ENCODE assay signal across 34 cellular contexts in the genomic region with DNA sequence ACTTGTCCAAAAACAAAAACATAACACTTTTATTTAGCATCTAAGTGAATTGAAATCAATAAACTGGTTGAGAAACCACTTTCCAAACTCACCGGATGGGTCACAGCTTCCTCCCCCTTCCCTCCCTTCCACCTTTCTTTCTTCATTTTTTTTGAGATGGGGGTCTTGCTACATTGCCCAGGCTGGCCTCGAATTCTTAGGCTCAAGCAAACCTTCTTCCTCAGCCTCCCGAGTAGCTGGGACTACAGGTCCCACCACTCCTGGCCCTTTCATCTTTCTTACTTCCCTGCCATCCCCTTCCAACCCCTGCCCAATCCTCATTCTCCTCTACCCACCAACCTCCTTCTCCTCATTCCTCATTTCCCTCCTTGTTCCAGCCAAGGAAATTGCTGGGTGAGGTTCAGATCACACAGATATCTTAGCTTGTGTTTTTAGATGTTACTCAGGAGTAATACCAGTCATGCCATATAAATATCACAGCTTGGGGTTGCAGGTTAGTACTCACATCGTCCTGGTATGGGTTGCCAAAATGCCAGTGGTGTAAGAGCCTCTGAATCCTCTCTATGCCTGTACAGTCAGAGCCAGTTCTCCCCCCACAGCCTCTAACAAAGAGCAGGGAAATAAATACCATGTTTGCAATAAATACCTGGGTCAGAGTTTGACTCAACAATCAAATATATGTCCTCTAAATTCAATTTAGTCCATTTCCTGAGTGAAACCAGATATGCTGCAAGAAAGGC.
DNase-seq lines count a peak whose midpoint lies in the region; ATAC-seq, FAIRE-seq and TF ChIP-seq lines count a peak whose summit lies in the region.
"Had no signal": no experiment of that assay in that cellular context is flagged by ENCODE, and none has a peak within 500 bp of the region (broad histone marks: within the 10 kb centered on the region; RNA-seq: fewer than 3 reads in every experiment).

No MANE protein-coding gene starts in this region.

- no peaks in the 10 kb centered on the region for H3K36me3 ChIP-seq in BLaER1 treated with 17β-estradiol and CSF1 and Interleukin-3, amounts not matched to agents 10 nM and 100 nM
- H3K36me3 ChIP-seq in MG63 = no peaks in the 10 kb centered on the region
- no peaks in the 10 kb centered on the region for H3K36me3 ChIP-seq in K562 (ENCODE audit: control insufficient read depth, insufficient read depth, low read length)
- H3K36me3 ChIP-seq in osteoblast (ENCODE audit: insufficient read depth, low read length) = no peaks in the 10 kb centered on the region
- H3K36me3 ChIP-seq: lower lobe of right lung, vagina had no signal

- peak overlapping the region; percentile 79; the same call in 1 of the 2 replicates for H2AFZ ChIP-seq in K562 (ENCODE audit: low read depth, low read length)
- no peak overlapping the region for H2AFZ ChIP-seq in osteoblast (ENCODE audit: low read length)
- H2AFZ ChIP-seq: hepatocyte, PC-9 had no signal

- in situ Hi-C loops in K562 (cut with MboI) = no loop called here

- no TSS peak for BruUV-seq in K562 (replicated peaks; lab: Mats Ljungman, UMichigan)

- H3K27me3 ChIP-seq in BLaER1 treated with 17β-estradiol and CSF1 and Interleukin-3, amounts not matched to agents 10 nM and 100 nM = no peaks in the 10 kb centered on the region
- H3K27me3 ChIP-seq in MG63 (no peaks in the 10 kb centered on the region), K562 (ENCODE audit: control insufficient read depth in 2 of 2, insufficient read depth in 2 of 2, low read length in 2 of 2) (no peaks in the 10 kb centered on the region), osteoblast (ENCODE audit: insufficient read depth, low read length) (no peaks in the 10 kb centered on the region)
- H3K27me3 ChIP-seq: body of pancreas, hepatocyte, vagina had no signal

- TF ChIP-seq CTCF in K562 (IDR thresholded peaks at IDR 0.05 in 2 of 3, conservative IDR thresholded peaks at IDR 0.05 in 1 of 3; ENCODE audit: insufficient read depth in 2 of 3, low read depth in 1 of 3, low read length in 3 of 3) (no peak), osteoblast (IDR thresholded peaks at IDR 0.05; ENCODE audit: extremely low read depth, low read depth, low read length) (no peak)

- POLR2A ChIA-PET in K562 (lab: Yijun Ruan, JAX) = interaction anchor here (0.6 to 1.4 kb wide), 5 partner anchors 9 to 37 kb away, joined by 3 read pairs; no protein-coding TSS in a partner anchor

- peaks cover 14 to 41% (median 28%) of the 10 kb centered on the region in 11 experiments for H3K9me3 ChIP-seq in BLaER1 treated with 17β-estradiol and CSF1 and Interleukin-3, amounts not matched to agents 10 nM and 100 nM (replicated peaks in 1 of 11)
- peaks cover 4% of the 10 kb centered on the region for H3K9me3 ChIP-seq in MG63
- H3K9me3 ChIP-seq in K562 (replicated peaks; ENCODE audit: control insufficient read depth, insufficient read depth, low read depth, low read length) = no peaks in the 10 kb centered on the region
- no peaks in the 10 kb centered on the region for H3K9me3 ChIP-seq in osteoblast (ENCODE audit: low read depth, low read length)
- H3K9me3 ChIP-seq: body of pancreas, lower lobe of right lung, vagina had no signal

- intact Hi-C loops in K562 (cut with micrococcal nuclease) = no loop called here

- H3K9me1 ChIP-seq in K562 (ENCODE audit: control insufficient read depth, insufficient read depth, low read length) = no peaks in the 10 kb centered on the region

- TF ChIP-seq EP300 in K562 (IDR thresholded peaks at IDR 0.05; ENCODE audit: low read length) = no peak

- H3K4me2 ChIP-seq in BLaER1 treated with 17β-estradiol and CSF1 and Interleukin-3, amounts not matched to agents 10 nM and 100 nM = peak overlapping the region in 8 of 11 experiments; percentile 9 to 53 (median 34); a peak in 11 of 22 replicates
- H3K4me2 ChIP-seq in K562 (ENCODE audit: insufficient read depth, low read length) (peak overlapping the region; percentile 12; the same call in 1 of the 2 replicates), osteoblast (ENCODE audit: insufficient read depth, low read length) (no peak overlapping the region)
- H3K4me2 ChIP-seq: hepatocyte, PC-9 had no signal

- ATAC-seq in K562 = no peak
- ATAC-seq: body of pancreas; lower lobe of right lung; natural killer cell; Right ventricle myocardium inferior; stimulated activated naive CD8-positive, alpha-beta T cell treated with anti-CD3 and anti-CD28 coated beads, Interleukin-15, amount 100 ng/mL, for 72 hours had no signal

- TF ChIP-seq POLR2A in K562 (conservative IDR thresholded peaks at IDR 0.05) = no peak

- H3K9ac ChIP-seq in BLaER1 treated with 17β-estradiol and CSF1 and Interleukin-3, amounts not matched to agents 10 nM and 100 nM = no peak overlapping the region
- H3K9ac ChIP-seq in K562 (ENCODE audit: insufficient read depth in 1 of 2, low read depth in 2 of 2, low read length in 2 of 2) = no peak overlapping the region

- no peaks in the 10 kb centered on the region for H4K20me1 ChIP-seq in BLaER1 treated with 17β-estradiol and CSF1 and Interleukin-3, amounts not matched to agents 10 nM and 100 nM
- H4K20me1 ChIP-seq in K562 (replicated peaks; ENCODE audit: control insufficient read depth, insufficient read depth, low read length) = no peaks in the 10 kb centered on the region
- no peaks in the 10 kb centered on the region for H4K20me1 ChIP-seq in osteoblast (ENCODE audit: insufficient read depth, low read length)

- WGBS in K562 (ENCODE audit: insufficient coverage, low coverage, missing lambda C conversion rate) = 21% methylated on average over 3 of the region's 4 CpGs

- peaks cover 0 to 17% (median 10%) of the 10 kb centered on the region in 10 experiments; a peak in 14 of 20 replicates for H3K4me1 ChIP-seq in BLaER1 treated with 17β-estradiol and CSF1 and Interleukin-3, amounts not matched to agents 10 nM and 100 nM
- H3K4me1 ChIP-seq in K562 (replicated peaks in 1 of 2; ENCODE audit: control insufficient read depth in 2 of 2, insufficient read depth in 2 of 2, low read length in 2 of 2) (peaks cover 15 to 17% of the 10 kb centered on the region in 2 experiments; a peak in 4 of 5 replicates), osteoblast (ENCODE audit: insufficient read depth, low read length) (peaks cover 5% of the 10 kb centered on the region)
- H3K4me1 ChIP-seq: body of pancreas, lower lobe of right lung, vagina had no signal

- DNase-seq in MG63 (peak; percentile 25), K562 (ENCODE audit: extremely low read depth in 1 of 4, low spot score in 3 of 4) (no peak), osteoblast (ENCODE audit: insufficient read length, low spot score, missing footprints) (peak; percentile 32), OCI-M1 (lab: John Stamatoyannopoulos, UW) (no peak), DMS53 (lab: John Stamatoyannopoulos, UW) (no peak)
- no peak for DNase-seq in central memory CD4-positive, alpha-beta T cell
- DNase-seq in stimulated activated CD4-positive, alpha-beta T cell treated with anti-CD3 and anti-CD28 coated beads, Interleukin-4, amount 100 ng/mL, for 24 hours = no peak
- DNase-seq: activated CD4-positive, alpha-beta T cell treated with anti-CD3 and anti-CD28 coated beads for 1 hour; activated CD8-positive, alpha-beta memory T cell treated with anti-CD3 and anti-CD28 coated beads, Interleukin-2, amount 50 U/mL, for 4 hours; activated naive CD4-positive, alpha-beta T cell treated with Interleukin-2 at 50 U/mL for 16 hours; body of pancreas; C1 segment of cervical spinal cord; COR-L47; DMS79; GF-D8; GOT3; KG1; lower lobe of right lung; MV-4-11; natural killer cell; NCI-H1436 treated with DMSO at 0.1 percent for 48 hours; NCI-H226; NCI-H526 treated with DMSO at 0.1 percent for 48 hours; NK-92 treated with Interleukin-12 subunit alpha and Interleukin-12 subunit beta, amount 100 ng/mL, for 24 hours; PC-9; retina; stimulated activated CD4-positive, alpha-beta T cell treated with anti-CD3 and anti-CD28 coated beads, Interleukin-2, amount 100 ng/mL, for 24 hours; stimulated activated CD8-positive, alpha-beta memory T cell treated with anti-CD3 and anti-CD28 coated beads, Interleukin-4, amount 100 ng/mL, for 48 hours; stimulated activated naive CD8-positive, alpha-beta T cell treated with anti-CD3 and anti-CD28 coated beads, Interleukin-15, amount 100 ng/mL, for 72 hours had no signal

- no peak for FAIRE-seq in K562 (lab: Jason Lieb, UNC)
- FAIRE-seq: endothelial cell of umbilical vein had no signal

- H3K4me3 ChIP-seq in BLaER1 treated with 17β-estradiol and CSF1 and Interleukin-3, amounts not matched to agents 10 nM and 100 nM = no peak overlapping the region
- H3K4me3 ChIP-seq in MG63 = no peak overlapping the region
- no peak overlapping the region for H3K4me3 ChIP-seq in K562
- no peak overlapping the region for H3K4me3 ChIP-seq in osteoblast (ENCODE audit: insufficient read depth, low read length)
- H3K4me3 ChIP-seq: body of pancreas, hepatocyte, lower lobe of right lung, PC-9, vagina had no signal

- H3K27ac ChIP-seq in BLaER1 treated with 17β-estradiol and CSF1 and Interleukin-3, amounts not matched to agents 10 nM and 100 nM = no peak overlapping the region
- H3K27ac ChIP-seq in K562 (ENCODE audit: extremely low read depth, low read depth, low read length) (no peak overlapping the region), osteoblast (ENCODE audit: low read depth, low read length) (no peak overlapping the region)
- H3K27ac ChIP-seq: body of pancreas, hepatocyte, lower lobe of right lung, PC-9, vagina had no signal

- H3K79me2 ChIP-seq in K562 (ENCODE audit: control insufficient read depth, insufficient read depth, low read length) (no peaks in the 10 kb centered on the region), osteoblast (ENCODE audit: insufficient read depth, low read length) (no peaks in the 10 kb centered on the region)
- H3K79me2 ChIP-seq: hepatocyte had no signal

- no peak for TF ChIP-seq RAD21 in K562 (CRISPR knock-in tag; conservative IDR thresholded peaks at IDR 0.05 in 1 of 2, IDR thresholded peaks at IDR 0.05 in 1 of 2)

- CTCF ChIA-PET in K562 (lab: Yijun Ruan, JAX; ENCODE audit: low intra/inter-chr PET ratio) = no interaction called here

TF ChIP-seq in K562, 482 proteins besides CTCF, POLR2A, EP300 and RAD21 (continues in another document):
- TF ChIP-seq HDAC2 (IDR thresholded peaks at IDR 0.05) = 0 out of 2 replicates have a peak, but pooled peaks have one; percentile 20
- TF ChIP-seq DMBX1 (CRISPR knock-in tag; IDR thresholded peaks at IDR 0.05; ENCODE audit: borderline replicate concordance) = no peak
- no peak for TF ChIP-seq MAFF (IDR thresholded peaks at IDR 0.05; ENCODE audit: low read length)
- TF ChIP-seq ZNF121 (CRISPR knock-in tag; conservative IDR thresholded peaks at IDR 0.05) = peak; percentile 64
- no peak for TF ChIP-seq XRCC5 (IDR thresholded peaks at IDR 0.05; ENCODE audit: low read depth, low read length)
- TF ChIP-seq, protein P1, sequence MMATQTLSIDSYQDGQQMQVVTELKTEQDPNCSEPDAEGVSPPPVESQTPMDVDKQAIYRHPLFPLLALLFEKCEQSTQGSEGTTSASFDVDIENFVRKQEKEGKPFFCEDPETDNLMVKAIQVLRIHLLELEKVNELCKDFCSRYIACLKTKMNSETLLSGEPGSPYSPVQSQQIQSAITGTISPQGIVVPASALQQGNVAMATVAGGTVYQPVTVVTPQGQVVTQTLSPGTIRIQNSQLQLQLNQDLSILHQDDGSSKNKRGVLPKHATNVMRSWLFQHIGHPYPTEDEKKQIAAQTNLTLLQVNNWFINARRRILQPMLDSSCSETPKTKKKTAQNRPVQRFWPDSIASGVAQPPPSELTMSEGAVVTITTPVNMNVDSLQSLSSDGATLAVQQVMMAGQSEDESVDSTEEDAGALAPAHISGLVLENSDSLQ (IDR thresholded peaks at IDR 0.05) = no peak

Comparison
In these comparisons a context has a peak if more than half of its experiments do, and no peak if none do; other contexts are left out.
1. DNase-seq: peak in MG63 (single experiment) and osteoblast (single experiment); none in K562 (0 of 4), central memory CD4-positive, alpha-beta T cell (single experiment), OCI-M1 (single experiment), DMS53 (single experiment) and stimulated activated CD4-positive, alpha-beta T cell treated with anti-CD3 and anti-CD28 coated beads, Interleukin-4, amount 100 ng/mL, for 24 hours (single experiment).